ENCODE assay signal across 29 cellular contexts in the genomic region with DNA sequence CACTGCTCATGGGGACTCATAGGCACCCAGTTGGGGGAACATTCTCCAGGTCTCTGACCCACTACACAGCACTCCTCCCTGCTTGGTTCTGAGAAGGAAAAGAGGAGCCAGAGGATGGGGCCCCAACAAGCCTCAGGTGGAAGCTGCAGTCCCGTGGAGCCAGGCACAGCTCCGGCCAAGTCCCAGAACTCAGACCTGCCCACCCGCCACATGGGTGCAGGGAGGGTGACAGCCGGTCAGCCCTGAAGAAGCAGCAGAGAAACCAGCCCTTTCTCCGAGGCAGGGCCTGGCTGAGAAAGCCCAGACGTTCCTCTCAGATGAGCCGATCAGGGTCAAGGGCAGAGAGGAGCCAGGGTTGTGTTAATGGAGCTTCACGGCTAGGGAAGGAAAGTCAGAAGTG.
DNase-seq lines count a peak whose midpoint lies in the region; ATAC-seq and TF ChIP-seq lines count a peak whose summit lies in the region.
"Had no signal": no experiment of that assay in that cellular context is flagged by ENCODE, and none has a peak within 500 bp of the region (broad histone marks: within the 10 kb centered on the region; RNA-seq: fewer than 3 reads in every experiment).

No MANE protein-coding gene starts in this region.

- H3K36me3 ChIP-seq in mucosa of stomach (ENCODE audit: control insufficient read depth, insufficient read depth, low read length) (no peaks in the 10 kb centered on the region), thyroid gland (no peaks in the 10 kb centered on the region)
- H3K36me3 ChIP-seq: brain microvascular endothelial cell, HAP-1, MG63 had no signal

- ATAC-seq in HG03442 (IDR thresholded peaks at IDR 0.05; ENCODE audit: unreplicated experiment) = no peak
- ATAC-seq: activated CD4-positive, CD25-positive, alpha-beta regulatory T cell treated with anti-CD3 and anti-CD28 coated beads, Interleukin-2, amount 50 U/mL, for 24 hours; activated T-cell treated with anti-CD3 and anti-CD28 coated beads, Interleukin-2, amount 50 U/mL, for 72 hours; GM12878; SK-N-SH treated with all-trans-retinoic acid at 6 μM for 48 hours had no signal

- no peak overlapping the region for H3K4me3 ChIP-seq in mucosa of stomach (ENCODE audit: low read length)
- H3K4me3 ChIP-seq in thyroid gland (replicated peaks in 1 of 3) = no peak overlapping the region
- H3K4me3 ChIP-seq: GM12878, HAP-1, MG63, mucosa of descending colon, skin epidermis, testis had no signal

- H3K4me1 ChIP-seq in mucosa of stomach (ENCODE audit: control insufficient read depth, insufficient read depth, low read length) (peaks cover 44% of the 10 kb centered on the region), thyroid gland (peaks cover 41 to 49% of the 10 kb centered on the region in 2 donors)

- peak overlapping the region; percentile 5 for H3K9ac ChIP-seq in mucosa of stomach (ENCODE audit: low read length)
- H3K9ac ChIP-seq: KMS-11 had no signal

- H3K27me3 ChIP-seq in mucosa of stomach (ENCODE audit: control insufficient read depth, insufficient read depth, low read length) = no peaks in the 10 kb centered on the region
- H3K27me3 ChIP-seq in thyroid gland = no peaks in the 10 kb centered on the region
- H3K27me3 ChIP-seq: brain microvascular endothelial cell, MG63, testis had no signal

- peak; percentile 33 to 43 for DNase-seq in thyroid gland
- DNase-seq in stimulated activated CD4-positive, alpha-beta T cell treated with anti-CD3 and anti-CD28 coated beads, Interleukin-2, amount 100 ng/mL, for 48 hours = no peak
- no peak for DNase-seq in NCI-H226
- DNase-seq in globus pallidus (ENCODE audit: low spot score) = no peak
- DNase-seq: activated CD4-positive, alpha-beta T cell treated with anti-CD3 and anti-CD28 coated beads, Interleukin-2, amount 50 U/mL, for 4 hours; activated naive CD4-positive, alpha-beta T cell treated with Interleukin-2 at 50 U/mL for 16 hours; activated T-cell treated with anti-CD3 and anti-CD28 coated beads, Interleukin-2, amount 50 U/mL, for 72 hours; brain microvascular endothelial cell; DMS153; effector CD8-positive, alpha-beta T cell; NCI-H1417; NCI-H2029; NCI-H526; stimulated activated naive CD4-positive, alpha-beta T cell treated with Interleukin-2 at 50 U/mL for 16 hours; T-helper 2 cell had no signal

- no peak for TF ChIP-seq CTCF in VCaP (conservative IDR thresholded peaks at IDR 0.05)
- TF ChIP-seq CTCF in thyroid gland (IDR thresholded peaks at IDR 0.05) = no peak

- WGBS in thyroid gland, 2 donors = 50 to 77% methylated on average over 1 to 8 of the region's 8 CpGs

- H3K9me3 ChIP-seq in mucosa of stomach (ENCODE audit: control insufficient read depth, low read length) (no peaks in the 10 kb centered on the region), thyroid gland (no peaks in the 10 kb centered on the region)
- H3K9me3 ChIP-seq: HAP-1, MG63, mucosa of descending colon, testis had no signal

- intact Hi-C loops in thyroid gland (cut with DNase I) = no loop called here

- H3K27ac ChIP-seq in VCaP (peak overlapping the region; percentile 38), cingulate gyrus (ENCODE audit: low read depth, low read length) (peak overlapping the region; percentile 75), thyroid gland (peak overlapping the region; percentile 55 to 80 (median 55))
- H3K27ac ChIP-seq: brain microvascular endothelial cell, epithelial cell of prostate, KMS-11 had no signal

- no peak for TF ChIP-seq POLR2A in thyroid gland (IDR thresholded peaks at IDR 0.05)

Comparison
In these comparisons a context has a peak if more than half of its experiments do, and no peak if none do; other contexts are left out.
1. DNase-seq: peak in thyroid gland (2 of 2); none in stimulated activated CD4-positive, alpha-beta T cell treated with anti-CD3 and anti-CD28 coated beads, Interleukin-2, amount 100 ng/mL, for 48 hours (0 of 2), NCI-H226 (single experiment) and globus pallidus (single experiment).
2. Peak in every context shown above with its lines, with median percentiles within 50 percentile points of each other: H3K27ac ChIP-seq.